ENCODE assay signal across 9 cellular contexts in genomic region chrX:48937065-48937907, GRCh38. TPM values are rescaled to one million over a fixed set of nuclear protein-coding genes. Genes with fewer than 3 reads are reported as not detected.
A peak's percentile ranks its signal among the peaks of the same experiment; 100 is the strongest.
DNase-seq lines count a peak whose midpoint lies in the region; ATAC-seq and TF ChIP-seq lines count a peak whose summit lies in the region.
"Had no signal": no experiment of that assay in that cellular context is flagged by ENCODE, and none has a peak within 500 bp of the region (broad histone marks: within the 10 kb centered on the region; RNA-seq: fewer than 3 reads in every experiment).

No MANE protein-coding gene starts in this region.

- H3K27ac ChIP-seq in right cardiac atrium (ENCODE audit: low read length), result peak overlapping the region; percentile 7

- no peaks in the 10 kb centered on the region for H3K4me1 ChIP-seq in right cardiac atrium (ENCODE audit: control insufficient read depth, insufficient read depth, low read length)

- ATAC-seq in HG02610 (IDR thresholded peaks at IDR 0.05; ENCODE audit: unreplicated experiment) (peak; percentile 52), right cardiac atrium (peak in 1 of 2 donors; percentile 56)

- H3K9me3 ChIP-seq in right cardiac atrium (ENCODE audit: control insufficient read depth, low read length), result no peaks in the 10 kb centered on the region
- H3K9me3 ChIP-seq: tibial nerve had no signal

- DNase-seq in NOMO-1 treated with dmso at 0.1 percent for 144 hours (lab: John Stamatoyannopoulos, UW; ENCODE audit: unreplicated experiment) (peak; percentile 40), right cardiac atrium (peak; percentile 47 to 76 (median 69)), cortex of kidney (lab: John Stamatoyannopoulos, UW) (no peak), NCI-H446 treated with DMSO at 0.1 percent for 48 hours (lab: John Stamatoyannopoulos, UW) (no peak)
- peak; percentile 96 for DNase-seq in activated T-cell treated with anti-CD3 and anti-CD28 coated beads, Interleukin-2, amount 50 U/mL, for 48 hours
- peak in 2 of 3 experiments; percentile 65 to 80 for DNase-seq in stimulated activated CD4-positive, alpha-beta T cell treated with anti-CD3 and anti-CD28 coated beads, TNF-alpha, amount 100 ng/mL, for 4 hours (ENCODE audit: low read depth in 3 of 3)

- WGBS in right cardiac atrium, result 31% methylated on average over 9 of the region's 9 CpGs

- no peaks in the 10 kb centered on the region for H3K27me3 ChIP-seq in right cardiac atrium (ENCODE audit: control insufficient read depth, insufficient read depth)
- H3K27me3 ChIP-seq: tibial nerve had no signal

- peak; percentile 50 for TF ChIP-seq CTCF in GM12875 (IDR thresholded peaks at IDR 0.05; ENCODE audit: borderline replicate concordance, insufficient read depth, low read depth, low read length)

- intact Hi-C loops in right cardiac atrium (cut with DNase I), result no loop called here

- H3K4me3 ChIP-seq in GM12875 (ENCODE audit: low read depth, low read length) (peak overlapping the region; percentile 15), right cardiac atrium (ENCODE audit: low read length) (no peak overlapping the region)
- H3K4me3 ChIP-seq: tibial nerve had no signal

RNA-seq across cellular contexts. Expression of gene PIM2, which starts 18.5 kb away (rescaled TPM):
- total RNA-seq in right cardiac atrium, result 1 to 10 TPM; 3.6 to 6.6 (median 5.7) TPM
- 4.3 TPM for polyA plus RNA-seq in right cardiac atrium

RNA-seq across cellular contexts. Expression of gene OTUD5, which starts 20.1 kb away (rescaled TPM):
- 10 to 100 TPM; 22.7 to 27.3 (median 24.9) TPM for total RNA-seq in right cardiac atrium
- polyA plus RNA-seq in right cardiac atrium, result 19.9 TPM

RNA-seq across cellular contexts. Expression of gene SLC35A2, which starts 25.8 kb away (rescaled TPM):
- total RNA-seq in right cardiac atrium, result 10 to 100 TPM in 3 of 4 donors, 1 to 10 TPM in 1; 9.9 to 16.7 (median 13.2) TPM
- 10.4 TPM for polyA plus RNA-seq in right cardiac atrium

RNA-seq across cellular contexts. Expression of gene KCND1, which starts 34.4 kb away (rescaled TPM):
- total RNA-seq in right cardiac atrium, result 1 to 10 TPM; 1.3 to 1.6 (median 1.5) TPM
- polyA plus RNA-seq in right cardiac atrium, result 0.97 TPM

RNA-seq across cellular contexts. Expression of gene PQBP1, which starts 39.6 kb away (rescaled TPM):
- total RNA-seq in right cardiac atrium, result 10 to 100 TPM; 59.8 to 72.6 (median 69.8) TPM
- polyA plus RNA-seq in right cardiac atrium, result 78.6 TPM

Comparison
In these comparisons a context has a peak if more than half of its experiments do, and no peak if none do; other contexts are left out.
1. DNase-seq: peak in NOMO-1 treated with dmso at 0.1 percent for 144 hours (single experiment), activated T-cell treated with anti-CD3 and anti-CD28 coated beads, Interleukin-2, amount 50 U/mL, for 48 hours (2 of 2), right cardiac atrium (3 of 3) and stimulated activated CD4-positive, alpha-beta T cell treated with anti-CD3 and anti-CD28 coated beads, TNF-alpha, amount 100 ng/mL, for 4 hours (2 of 3); none in cortex of kidney (single experiment) and NCI-H446 treated with DMSO at 0.1 percent for 48 hours (single experiment).